Comparison of ENCODE assay signal across 8 cellular contexts in genomic region chr17:50541402-50541915, GRCh38. TPM values are rescaled to one million over a fixed set of nuclear protein-coding genes. Genes with fewer than 3 reads are reported as not detected.
DNase-seq lines count a peak whose midpoint lies in the region; ATAC-seq, FAIRE-seq and TF ChIP-seq lines count a peak whose summit lies in the region.

No MANE protein-coding gene starts in this region.

- intact Hi-C loops in CD8-positive, alpha-beta T cell (cut with DNase I, micrococcal nuclease), result loop anchor here (1.0 to 10.0 kb wide), 3 partner anchors 33 to 413 kb away; partner anchors contain the start of genes ANKRD40 (in 1 of the 2) and MYCBPAP (in 1 of the 2)
- intact Hi-C loops in pancreas (cut with DNase I), result loop anchor here in 1 of 3 donors (10.0 kb wide), 1 partner anchor 303 kb away; no protein-coding TSS in a partner anchor

- H4K20me1 ChIP-seq in OCI-LY3 (ENCODE audit: insufficient read depth, low read length), result no peaks in the 10 kb centered on the region

- peak overlapping the region; percentile 56; the same call in 1 of the 2 replicates for H2AFZ ChIP-seq in OCI-LY3 (ENCODE audit: low read depth, low read length)

- 33 to 61% methylated on average over 10 to 25 of the region's 25 CpGs for WGBS in endodermal cell (ENCODE audit: insufficient coverage in 1 of 2, insufficient read length in 1 of 2), 2 experiments
- 33 to 38% methylated on average over 25 of the region's 25 CpGs for WGBS in pancreas, 2 donors

- peak overlapping the region; percentile 83 for H3K4me3 Mint-ChIP-seq in CD8-positive, alpha-beta T cell
- peak overlapping the region; percentile 69 for H3K4me3 Mint-ChIP-seq in endodermal cell

- no peaks in the 10 kb centered on the region for H3K79me2 ChIP-seq in OCI-LY3 (ENCODE audit: low read length)

- H3K27me3 ChIP-seq in CD8-positive, alpha-beta T cell (ENCODE audit: insufficient read depth, low read length), result no peaks in the 10 kb centered on the region
- H3K27me3 ChIP-seq in OCI-LY3 (ENCODE audit: low read depth, low read length) (peaks cover 15% of the 10 kb centered on the region; the same call in 1 of the 2 replicates), endodermal cell (ENCODE audit: control insufficient read depth, insufficient read depth, low read length, poor library complexity, severe bottlenecking) (no peaks in the 10 kb centered on the region), pancreas (no peaks in the 10 kb centered on the region)

- CTCF ChIA-PET in CD8-positive, alpha-beta T cell (lab: Charles Lee), result interaction anchor here (0.9 to 6.4 kb wide), 6 partner anchors 9 to 301 kb away, joined by 3 to 48 read pairs (median 8); partner anchors contain the start of gene EPN3

- TF ChIP-seq CTCF in CD8-positive, alpha-beta T cell (IDR thresholded peaks at IDR 0.05), result no peak
- TF ChIP-seq CTCF in OCI-LY3 (IDR thresholded peaks at IDR 0.05; ENCODE audit: low read depth, low read length), result no peak
- no peak for TF ChIP-seq CTCF in endodermal cell (conservative IDR thresholded peaks at IDR 0.05)
- no peak for TF ChIP-seq CTCF in pancreas (IDR thresholded peaks at IDR 0.05)

- H3K9me3 Mint-ChIP-seq in CD8-positive, alpha-beta T cell, result no peaks in the 10 kb centered on the region
- no peaks in the 10 kb centered on the region for H3K9me3 Mint-ChIP-seq in endodermal cell

- peak overlapping the region; percentile 74 for H3K4me3 ChIP-seq in CD8-positive, alpha-beta T cell (ENCODE audit: low read depth, low read length)
- H3K4me3 ChIP-seq in OCI-LY3 (ENCODE audit: low read length), result peak overlapping the region; percentile 83
- H3K4me3 ChIP-seq in endodermal cell (ENCODE audit: low read length), result peak overlapping the region; percentile 84
- H3K4me3 ChIP-seq in pancreas, result peak overlapping the region; percentile 4 to 54 (median 30)

- H3K36me3 Mint-ChIP-seq in CD8-positive, alpha-beta T cell, result no peaks in the 10 kb centered on the region
- no peaks in the 10 kb centered on the region for H3K36me3 Mint-ChIP-seq in endodermal cell (ENCODE audit: low read depth)

- H3K4me1 Mint-ChIP-seq in CD8-positive, alpha-beta T cell (ENCODE audit: low read depth), result peaks cover 14% of the 10 kb centered on the region
- H3K4me1 Mint-ChIP-seq in endodermal cell, result peaks cover 10% of the 10 kb centered on the region

- no peaks in the 10 kb centered on the region for H3K9me3 ChIP-seq in CD8-positive, alpha-beta T cell (ENCODE audit: low read length)
- H3K9me3 ChIP-seq in OCI-LY3 (ENCODE audit: insufficient read depth, low read length) (no peaks in the 10 kb centered on the region), endodermal cell (ENCODE audit: control insufficient read depth, low read length) (no peaks in the 10 kb centered on the region), pancreas (no peaks in the 10 kb centered on the region)

- no peak for DNase-seq in CD8-positive, alpha-beta T cell
- no peak for DNase-seq in endodermal cell
- peak in 2 of 6 donors; percentile 35 to 40 for DNase-seq in pancreas
- DNase-seq in SW 1271 (lab: John Stamatoyannopoulos, UW), result no peak
- no peak for DNase-seq in NCI-H2196 (lab: John Stamatoyannopoulos, UW; ENCODE audit: unreplicated experiment)
- no peak for DNase-seq in NOMO-1 (lab: John Stamatoyannopoulos, UW; ENCODE audit: unreplicated experiment in 2 of 2)

- H3K4me2 ChIP-seq in OCI-LY3 (ENCODE audit: low read length), result peak overlapping the region; percentile 99

- peaks cover 6% of the 10 kb centered on the region for H3K27me3 Mint-ChIP-seq in CD8-positive, alpha-beta T cell (ENCODE audit: low read depth)
- H3K27me3 Mint-ChIP-seq in endodermal cell (ENCODE audit: insufficient read depth), result peaks cover 24% of the 10 kb centered on the region

- no peak overlapping the region for H3K27ac Mint-ChIP-seq in CD8-positive, alpha-beta T cell
- H3K27ac Mint-ChIP-seq in endodermal cell, result no peak overlapping the region

- H3K4me1 ChIP-seq in CD8-positive, alpha-beta T cell (ENCODE audit: insufficient read depth, low read length), result peaks cover 16% of the 10 kb centered on the region
- H3K4me1 ChIP-seq in OCI-LY3 (ENCODE audit: low read length) (peaks cover 8% of the 10 kb centered on the region), endodermal cell (ENCODE audit: control insufficient read depth, insufficient read depth, low read length) (peaks cover 6% of the 10 kb centered on the region), pancreas (peaks cover 18 to 24% (median 24%) of the 10 kb centered on the region in 3 donors)

- H3K36me3 ChIP-seq in CD8-positive, alpha-beta T cell (ENCODE audit: insufficient read depth, low read length), result no peaks in the 10 kb centered on the region
- H3K36me3 ChIP-seq in OCI-LY3 (replicated peaks; ENCODE audit: low read depth, low read length) (no peaks in the 10 kb centered on the region), endodermal cell (ENCODE audit: control insufficient read depth, insufficient read depth, low read length) (no peaks in the 10 kb centered on the region), pancreas (peaks cover 0 to 34% (median 3%) of the 10 kb centered on the region in 3 donors)

- peak overlapping the region; percentile 59 for H3K9ac ChIP-seq in OCI-LY3 (ENCODE audit: low read length)
- H3K9ac ChIP-seq in endodermal cell (ENCODE audit: extremely low read depth, low read length, poor library complexity, severe bottlenecking), result peak overlapping the region; percentile 15

- POLR2A ChIA-PET in CD8-positive, alpha-beta T cell (lab: Charles Lee), result interaction anchor here (0.6 to 2.2 kb wide), 4 partner anchors 11 to 404 kb away, joined by 3 to 6 read pairs (median 4); partner anchors contain the start of gene LRRC59

- ATAC-seq in CD8-positive, alpha-beta T cell, result no peak
- ATAC-seq in pancreas, result no peak
- ATAC-seq in HG03432 (IDR thresholded peaks at IDR 0.05; ENCODE audit: unreplicated experiment), result no peak

- H3K27ac ChIP-seq in CD8-positive, alpha-beta T cell (ENCODE audit: low read depth, low read length), result peak overlapping the region; percentile 29
- H3K27ac ChIP-seq in OCI-LY3 (ENCODE audit: low read length) (no peak overlapping the region), endodermal cell (ENCODE audit: low read depth, low read length) (no peak overlapping the region), pancreas (peak overlapping the region; percentile 68 to 84 (median 74))

- no peak for FAIRE-seq in pancreas (lab: Jason Lieb, UNC)

RNA-seq across cellular contexts. Expression of gene SPATA20, which starts 5.5 kb away (rescaled TPM):
- total RNA-seq in CD8-positive, alpha-beta T cell, result 10 to 100 TPM; 33.0 to 37.2 TPM
- 10 to 100 TPM; 40.4 to 40.5 TPM for total RNA-seq in endodermal cell
- 22.2 TPM for polyA plus RNA-seq in endodermal cell (2013, experiment 1 of 2)
- 21.2 TPM for polyA plus RNA-seq in endodermal cell (2013, experiment 2 of 2)
- 10 to 100 TPM; 26.9 to 42.3 (median 36.1) TPM for total RNA-seq in pancreas
- polyA plus RNA-seq in pancreas, result 10 to 100 TPM; 70.1 to 80.8 TPM

RNA-seq across cellular contexts. Expression of gene EPN3, which starts 8.9 kb away (rescaled TPM):
- not detected for total RNA-seq in CD8-positive, alpha-beta T cell
- total RNA-seq in endodermal cell (under 1 TPM in 1 of 2 donors, not detected in 1; 0.66 TPM), pancreas (10 to 100 TPM in 4 of 6 donors, 1 to 10 TPM in 2; 7.6 to 30.2 (median 12.7) TPM)
- polyA plus RNA-seq in endodermal cell (2013, experiment 1 of 2), result 0.21 TPM
- not detected for polyA plus RNA-seq in endodermal cell (2013, experiment 2 of 2)
- 10 to 100 TPM in 1 of 2 donors, 1 to 10 TPM in 1; 6.9 to 25.4 TPM for polyA plus RNA-seq in pancreas

RNA-seq across cellular contexts. Expression of gene CACNA1G, which starts 19.1 kb away (rescaled TPM):
- under 1 TPM in 1 of 2 experiments, not detected in 1; 0.03 TPM for total RNA-seq in CD8-positive, alpha-beta T cell
- total RNA-seq in endodermal cell (1 to 10 TPM in 1 of 2 donors, under 1 TPM in 1; 0.84 to 1.1 TPM), pancreas (under 1 TPM in 5 of 6 donors, not detected in 1; 0.03 to 0.37 (median 0.09) TPM)
- 7.5 TPM for polyA plus RNA-seq in endodermal cell (2013, experiment 1 of 2)
- 6.6 TPM for polyA plus RNA-seq in endodermal cell (2013, experiment 2 of 2)
- polyA plus RNA-seq in pancreas, result under 1 TPM; 0.02 to 0.11 TPM

RNA-seq across cellular contexts. Expression of gene MYCBPAP, which starts 33.2 kb away (rescaled TPM):
- total RNA-seq in CD8-positive, alpha-beta T cell, result 1 to 10 TPM; 3.4 to 3.5 TPM
- total RNA-seq in endodermal cell (1 to 10 TPM; 3.5 to 7.1 TPM), pancreas (1 to 10 TPM in 3 of 6 donors, under 1 TPM in 3; 0.43 to 1.1 (median 0.80) TPM)
- 2.6 TPM for polyA plus RNA-seq in endodermal cell (2013, experiment 1 of 2)
- polyA plus RNA-seq in endodermal cell (2013, experiment 2 of 2), result 1.6 TPM
- 1 to 10 TPM; 1.1 to 1.7 TPM for polyA plus RNA-seq in pancreas

Comparison
In these comparisons a context has a peak if more than half of its experiments do, and no peak if none do; other contexts are left out.
1. H3K27ac ChIP-seq: peak in CD8-positive, alpha-beta T cell (single experiment) and pancreas (4 of 4); none in OCI-LY3 (single experiment) and endodermal cell (single experiment).
2. H3K4me3 ChIP-seq: peak in every context shown above with its lines; median percentile 84 in endodermal cell; 83 in OCI-LY3; 74 in CD8-positive, alpha-beta T cell; 30 in pancreas.
3. RNA of gene EPN3, which starts 8.9 kb away (total RNA-seq): 7.6 to 30.2 TPM in pancreas; 0.66 TPM in endodermal cell and not detected in CD8-positive, alpha-beta T cell; every median in the first group is over 4 times any median in the second.